In genomic region chr2:64114912-64115277, GRCh38 we compare ENCODE assay signal across 9 cellular contexts. TPM values are rescaled to one million over a fixed set of nuclear protein-coding genes. Genes with fewer than 3 reads are reported as not detected.
DNase-seq lines count a peak whose midpoint lies in the region; ATAC-seq and FAIRE-seq lines count a peak whose summit lies in the region.
"Had no signal": no experiment of that assay in that cellular context is flagged by ENCODE, and none has a peak within 500 bp of the region (broad histone marks: within the 10 kb centered on the region; RNA-seq: fewer than 3 reads in every experiment).

No MANE protein-coding gene starts in this region.

- peaks cover 51% of the 10 kb centered on the region for H3K4me1 Mint-ChIP-seq in activated T-helper 2 cell treated with anti-CD3 and anti-CD28 coated beads, Interferon-gamma antibody, Interleukin-2, Interleukin-4, amounts not matched to agents 10 μg/mL and 5 μg/mL and 100 μg/mL, durations not matched to agents 14 hours and 24 hours and 36 hours (ENCODE audit: low read depth)
- H3K4me1 Mint-ChIP-seq in stimulated activated memory B cell treated with anti-CD40 and anti-IgM and Interleukin-4, amounts not matched to agents 10 μg/mL and 1 μg/mL and 100 μg/mL, for 72 hours: peaks cover 54% of the 10 kb centered on the region

- H3K27ac Mint-ChIP-seq in activated T-helper 2 cell treated with anti-CD3 and anti-CD28 coated beads, Interferon-gamma antibody, Interleukin-2, Interleukin-4, amounts not matched to agents 10 μg/mL and 5 μg/mL and 100 μg/mL, durations not matched to agents 14 hours and 24 hours and 36 hours: peak overlapping the region; percentile 74
- H3K27ac Mint-ChIP-seq in stimulated activated memory B cell treated with anti-CD40 and anti-IgM and Interleukin-4, amounts not matched to agents 10 μg/mL and 1 μg/mL and 100 μg/mL, for 72 hours: peak overlapping the region; percentile 74

- peaks cover 2% of the 10 kb centered on the region for H3K27me3 Mint-ChIP-seq in activated T-helper 2 cell treated with anti-CD3 and anti-CD28 coated beads, Interferon-gamma antibody, Interleukin-2, Interleukin-4, amounts not matched to agents 10 μg/mL and 5 μg/mL and 100 μg/mL, durations not matched to agents 14 hours and 24 hours and 36 hours (ENCODE audit: low read depth)
- no peaks in the 10 kb centered on the region for H3K27me3 Mint-ChIP-seq in stimulated activated memory B cell treated with anti-CD40 and anti-IgM and Interleukin-4, amounts not matched to agents 10 μg/mL and 1 μg/mL and 100 μg/mL, for 72 hours

- FAIRE-seq in urothelium cell line (lab: Jason Lieb, UNC): no peak

- intact Hi-C loops in activated T-helper 2 cell treated with anti-CD3 and anti-CD28 coated beads, Interferon-gamma antibody, Interleukin-2, Interleukin-4, amounts not matched to agents 10 μg/mL and 5 μg/mL and 100 μg/mL, durations not matched to agents 14 hours and 24 hours and 36 hours (cut with micrococcal nuclease): loop anchor here (1.0 kb wide), 6 partner anchors 14 to 99 kb away; no protein-coding TSS in a partner anchor

- no peaks in the 10 kb centered on the region for H3K9me3 Mint-ChIP-seq in activated T-helper 2 cell treated with anti-CD3 and anti-CD28 coated beads, Interferon-gamma antibody, Interleukin-2, Interleukin-4, amounts not matched to agents 10 μg/mL and 5 μg/mL and 100 μg/mL, durations not matched to agents 14 hours and 24 hours and 36 hours
- H3K9me3 Mint-ChIP-seq in stimulated activated memory B cell treated with anti-CD40 and anti-IgM and Interleukin-4, amounts not matched to agents 10 μg/mL and 1 μg/mL and 100 μg/mL, for 72 hours: no peaks in the 10 kb centered on the region

- H3K4me3 Mint-ChIP-seq in activated T-helper 2 cell treated with anti-CD3 and anti-CD28 coated beads, Interferon-gamma antibody, Interleukin-2, Interleukin-4, amounts not matched to agents 10 μg/mL and 5 μg/mL and 100 μg/mL, durations not matched to agents 14 hours and 24 hours and 36 hours (ENCODE audit: low read depth): no peak overlapping the region
- H3K4me3 Mint-ChIP-seq in stimulated activated memory B cell treated with anti-CD40 and anti-IgM and Interleukin-4, amounts not matched to agents 10 μg/mL and 1 μg/mL and 100 μg/mL, for 72 hours: no peak overlapping the region

- peaks cover 17% of the 10 kb centered on the region for H3K36me3 Mint-ChIP-seq in activated T-helper 2 cell treated with anti-CD3 and anti-CD28 coated beads, Interferon-gamma antibody, Interleukin-2, Interleukin-4, amounts not matched to agents 10 μg/mL and 5 μg/mL and 100 μg/mL, durations not matched to agents 14 hours and 24 hours and 36 hours (ENCODE audit: low read depth)
- H3K36me3 Mint-ChIP-seq in stimulated activated memory B cell treated with anti-CD40 and anti-IgM and Interleukin-4, amounts not matched to agents 10 μg/mL and 1 μg/mL and 100 μg/mL, for 72 hours: peaks cover under 1% of the 10 kb centered on the region

- no peak for DNase-seq in activated T-helper 2 cell treated with anti-CD3 and anti-CD28 coated beads, Interferon-gamma antibody, Interleukin-2, Interleukin-4, amounts not matched to agents 10 μg/mL and 5 μg/mL and 100 μg/mL, durations not matched to agents 14 hours and 24 hours and 36 hours (ENCODE audit: low spot score)
- no peak for DNase-seq in urothelium cell line (ENCODE audit: low spot score)
- DNase-seq: activated gamma-delta T cell treated with Interleukin-2 at 50 U/mL for 16 hours, Right ventricle myocardium superior had no signal

- ATAC-seq in GM19324 (IDR thresholded peaks at IDR 0.05; ENCODE audit: low FRiP score, unreplicated experiment) (peak; percentile 33), HG02798 (IDR thresholded peaks at IDR 0.05; ENCODE audit: poor library complexity, unreplicated experiment) (peak; percentile 50), esophagus mucosa (no peak), HG03025 (IDR thresholded peaks at IDR 0.05; ENCODE audit: low FRiP score, unreplicated experiment) (no peak)
- ATAC-seq in stimulated activated memory B cell treated with anti-CD40 and anti-IgM and Interleukin-4, amounts not matched to agents 10 μg/mL and 1 μg/mL and 100 μg/mL, for 72 hours: no peak

RNA-seq across cellular contexts. Expression of gene PELI1, which starts 29.3 kb away (rescaled TPM):
- 21.6 and 25.1 TPM in 2 replicates for total RNA-seq in activated T-helper 2 cell treated with anti-CD3 and anti-CD28 coated beads, Interferon-gamma antibody, Interleukin-2, Interleukin-4, amounts not matched to agents 10 μg/mL and 5 μg/mL and 100 μg/mL, durations not matched to agents 14 hours and 24 hours and 36 hours
- 55.0 TPM for total RNA-seq in esophagus mucosa

Comparison
In these comparisons a context has a peak if more than half of its experiments do, and no peak if none do; other contexts are left out.
1. ATAC-seq: peak in GM19324 (single experiment) and HG02798 (single experiment); none in stimulated activated memory B cell treated with anti-CD40 and anti-IgM and Interleukin-4, amounts not matched to agents 10 μg/mL and 1 μg/mL and 100 μg/mL, for 72 hours (single experiment), esophagus mucosa (single experiment) and HG03025 (single experiment).